15 cellular contexts compared by ENCODE assay signal in the genomic region with DNA sequence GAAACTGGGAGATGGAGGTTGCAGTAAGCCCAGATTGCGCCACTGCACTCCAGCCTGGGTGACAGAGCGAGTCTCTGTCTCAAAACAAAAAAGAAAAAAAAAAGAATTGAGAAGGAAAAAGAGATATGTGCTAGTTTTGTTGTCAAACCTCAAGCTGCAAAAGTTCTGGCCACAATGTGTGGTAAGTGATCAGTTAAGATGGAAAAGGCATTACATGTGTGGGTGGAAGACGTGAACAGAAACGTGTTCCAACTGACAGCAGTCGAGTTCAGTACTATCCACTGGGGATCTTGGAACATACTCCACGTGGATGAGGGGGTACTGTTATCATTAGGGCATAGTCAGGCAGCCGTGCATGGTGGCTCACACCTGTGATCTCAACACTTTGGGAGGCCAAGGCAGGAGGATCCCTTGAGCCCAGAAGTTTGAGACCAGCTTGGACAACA. TPM values are rescaled to one million over a fixed set of nuclear protein-coding genes. Genes with fewer than 3 reads are reported as not detected.
DNase-seq lines count a peak whose midpoint lies in the region; ATAC-seq lines count a peak whose summit lies in the region.
"Had no signal": no experiment of that assay in that cellular context is flagged by ENCODE, and none has a peak within 500 bp of the region (broad histone marks: within the 10 kb centered on the region; RNA-seq: fewer than 3 reads in every experiment).

No MANE protein-coding gene starts in this region.

- H3K4me1 Mint-ChIP-seq in activated CD8-positive, alpha-beta memory T cell treated with anti-CD3 and anti-CD28 coated beads, Interleukin-2, amount 10 ng/mL, durations not matched to agents 7 days and 5 days, result peaks cover 94% of the 10 kb centered on the region
- H3K4me1 Mint-ChIP-seq in T-cell, result peaks cover 91 to 98% (median 95%) of the 10 kb centered on the region in 3 donors
- peaks cover 86% of the 10 kb centered on the region for H3K4me1 Mint-ChIP-seq in activated naive CD8-positive, alpha-beta T cell treated with anti-CD3 and anti-CD28 coated beads, Interleukin-2, amount 10 ng/mL, durations not matched to agents 7 days and 5 days
- H3K4me1 Mint-ChIP-seq in stimulated activated effector memory CD8-positive, alpha-beta T cell treated with anti-CD3 and anti-CD28 coated beads, Interleukin-12 subunit alpha, Interleukin-12 subunit beta, amount 100 ng/mL, for 72 hours, result peaks cover 95% of the 10 kb centered on the region

- no peak for ATAC-seq in activated CD8-positive, alpha-beta memory T cell treated with anti-CD3 and anti-CD28 coated beads, Interleukin-2, amount 10 ng/mL, durations not matched to agents 7 days and 5 days
- no peak for ATAC-seq in T-cell (replicated peaks in 1 of 4)
- no peak for ATAC-seq in activated naive CD8-positive, alpha-beta T cell treated with anti-CD3 and anti-CD28 coated beads, Interleukin-2, amount 10 ng/mL, durations not matched to agents 7 days and 5 days (ENCODE audit: low read depth)
- ATAC-seq in stimulated activated effector memory CD8-positive, alpha-beta T cell treated with anti-CD3 and anti-CD28 coated beads, Interleukin-12 subunit alpha, Interleukin-12 subunit beta, amount 100 ng/mL, for 72 hours, result peak; percentile 0
- ATAC-seq in activated CD4-positive, CD25-positive, alpha-beta regulatory T cell treated with anti-CD3 and anti-CD28 coated beads, Interleukin-2, amount 50 U/mL, for 24 hours, result no peak
- ATAC-seq: Panc1 had no signal

- peaks cover 59% of the 10 kb centered on the region for H3K36me3 Mint-ChIP-seq in activated CD8-positive, alpha-beta memory T cell treated with anti-CD3 and anti-CD28 coated beads, Interleukin-2, amount 10 ng/mL, durations not matched to agents 7 days and 5 days
- H3K36me3 Mint-ChIP-seq in T-cell, result peaks cover 35% of the 10 kb centered on the region
- H3K36me3 Mint-ChIP-seq in activated naive CD8-positive, alpha-beta T cell treated with anti-CD3 and anti-CD28 coated beads, Interleukin-2, amount 10 ng/mL, durations not matched to agents 7 days and 5 days, result peaks cover 55% of the 10 kb centered on the region
- H3K36me3 Mint-ChIP-seq in stimulated activated effector memory CD8-positive, alpha-beta T cell treated with anti-CD3 and anti-CD28 coated beads, Interleukin-12 subunit alpha, Interleukin-12 subunit beta, amount 100 ng/mL, for 72 hours, result peaks cover 58% of the 10 kb centered on the region

- CTCF ChIA-PET in activated CD8-positive, alpha-beta memory T cell treated with anti-CD3 and anti-CD28 coated beads, Interleukin-2, amount 10 ng/mL, durations not matched to agents 7 days and 5 days (lab: Charles Lee), result interaction anchor here (1.0 to 5.6 kb wide), 8 partner anchors 17 to 164 kb away, joined by 3 to 98 read pairs (median 8); partner anchors contain the start of gene GPR68
- CTCF ChIA-PET in T-cell (lab: Charles Lee), result interaction anchor here in 1 of 2 donors (0.5 to 2.0 kb wide), 4 partner anchors 16 to 1271 kb away, joined by 4 to 7 read pairs (median 6); partner anchors contain the start of gene GPR68

- peak; percentile 80 for DNase-seq in activated CD8-positive, alpha-beta memory T cell treated with anti-CD3 and anti-CD28 coated beads, Interleukin-2, amount 10 ng/mL, durations not matched to agents 7 days and 5 days
- DNase-seq in activated CD8-positive, alpha-beta memory T cell treated with anti-CD3 and anti-CD28 coated beads, Interleukin-2, amount 50 U/mL, for 48 hours, result no peak
- DNase-seq in T-cell (peak in 2 of 34 experiments; percentile 32 to 33), GM03348 (ENCODE audit: low spot score) (no peak), NCI-H69 (lab: John Stamatoyannopoulos, UW) (no peak)
- DNase-seq in activated naive CD8-positive, alpha-beta T cell treated with anti-CD3 and anti-CD28 coated beads, Interleukin-2, amount 10 ng/mL, durations not matched to agents 7 days and 5 days, result no peak
- DNase-seq in stimulated activated effector memory CD8-positive, alpha-beta T cell treated with anti-CD3 and anti-CD28 coated beads, Interleukin-12 subunit alpha, Interleukin-12 subunit beta, amount 100 ng/mL, for 72 hours (ENCODE audit: low spot score in 2 of 2), result no peak
- DNase-seq: ACHN, DMS153, foreskin keratinocyte, NCI-H1105, NCI-H2227 treated with DMSO at 0.1 percent for 48 hours, upper lobe of left lung had no signal

- no peaks in the 10 kb centered on the region for H3K27me3 Mint-ChIP-seq in activated CD8-positive, alpha-beta memory T cell treated with anti-CD3 and anti-CD28 coated beads, Interleukin-2, amount 10 ng/mL, durations not matched to agents 7 days and 5 days
- H3K27me3 Mint-ChIP-seq in T-cell, result no peaks in the 10 kb centered on the region
- H3K27me3 Mint-ChIP-seq in activated naive CD8-positive, alpha-beta T cell treated with anti-CD3 and anti-CD28 coated beads, Interleukin-2, amount 10 ng/mL, durations not matched to agents 7 days and 5 days, result no peaks in the 10 kb centered on the region

- H3K27ac Mint-ChIP-seq in activated CD8-positive, alpha-beta memory T cell treated with anti-CD3 and anti-CD28 coated beads, Interleukin-2, amount 10 ng/mL, durations not matched to agents 7 days and 5 days, result peak overlapping the region; percentile 98
- H3K27ac Mint-ChIP-seq in T-cell, result peak overlapping the region; percentile 86 to 95
- peak overlapping the region; percentile 97 for H3K27ac Mint-ChIP-seq in activated naive CD8-positive, alpha-beta T cell treated with anti-CD3 and anti-CD28 coated beads, Interleukin-2, amount 10 ng/mL, durations not matched to agents 7 days and 5 days
- H3K27ac Mint-ChIP-seq in stimulated activated effector memory CD8-positive, alpha-beta T cell treated with anti-CD3 and anti-CD28 coated beads, Interleukin-12 subunit alpha, Interleukin-12 subunit beta, amount 100 ng/mL, for 72 hours, result peak overlapping the region; percentile 95

- peaks cover 2% of the 10 kb centered on the region for H3K9me3 Mint-ChIP-seq in activated CD8-positive, alpha-beta memory T cell treated with anti-CD3 and anti-CD28 coated beads, Interleukin-2, amount 10 ng/mL, durations not matched to agents 7 days and 5 days (ENCODE audit: low read depth)
- H3K9me3 Mint-ChIP-seq in T-cell, result peaks cover 0 to 9% (median 0%) of the 10 kb centered on the region in 3 donors
- no peaks in the 10 kb centered on the region for H3K9me3 Mint-ChIP-seq in activated naive CD8-positive, alpha-beta T cell treated with anti-CD3 and anti-CD28 coated beads, Interleukin-2, amount 10 ng/mL, durations not matched to agents 7 days and 5 days
- peaks cover 8% of the 10 kb centered on the region for H3K9me3 Mint-ChIP-seq in stimulated activated effector memory CD8-positive, alpha-beta T cell treated with anti-CD3 and anti-CD28 coated beads, Interleukin-12 subunit alpha, Interleukin-12 subunit beta, amount 100 ng/mL, for 72 hours

- peak overlapping the region; percentile 59 for H3K4me3 Mint-ChIP-seq in activated CD8-positive, alpha-beta memory T cell treated with anti-CD3 and anti-CD28 coated beads, Interleukin-2, amount 10 ng/mL, durations not matched to agents 7 days and 5 days
- peak overlapping the region in 1 of 3 donors; percentile 75 for H3K4me3 Mint-ChIP-seq in T-cell
- peak overlapping the region; percentile 80 for H3K4me3 Mint-ChIP-seq in activated naive CD8-positive, alpha-beta T cell treated with anti-CD3 and anti-CD28 coated beads, Interleukin-2, amount 10 ng/mL, durations not matched to agents 7 days and 5 days
- H3K4me3 Mint-ChIP-seq in stimulated activated effector memory CD8-positive, alpha-beta T cell treated with anti-CD3 and anti-CD28 coated beads, Interleukin-12 subunit alpha, Interleukin-12 subunit beta, amount 100 ng/mL, for 72 hours, result peak overlapping the region; percentile 71

- POLR2A ChIA-PET in T-cell (lab: Charles Lee), result interaction anchor here in 1 of 2 donors (0.9 to 2.3 kb wide), 2 partner anchors 17 to 22 kb away, joined by 4 to 7 read pairs; partner anchors contain the start of gene GPR68
- POLR2A ChIA-PET in activated naive CD8-positive, alpha-beta T cell treated with anti-CD3 and anti-CD28 coated beads, Interleukin-2, amount 10 ng/mL, durations not matched to agents 7 days and 5 days (lab: Charles Lee), result interaction anchor here (0.7 to 5.6 kb wide), 8 partner anchors 12 to 36 kb away, joined by 3 to 220 read pairs (median 26); partner anchors contain the start of gene GPR68

RNA-seq across cellular contexts. Expression of gene GPR68, which starts 17.3 kb away (rescaled TPM):
- total RNA-seq in activated CD8-positive, alpha-beta memory T cell treated with anti-CD3 and anti-CD28 coated beads, Interleukin-2, amount 10 ng/mL, durations not matched to agents 7 days and 5 days, result 10 to 100 TPM; 44.5 to 48.0 TPM
- 10 to 100 TPM in 3 of 5 donors, 1 to 10 TPM in 2; 3.0 to 16.4 (median 10.0) TPM for total RNA-seq in T-cell
- total RNA-seq in activated naive CD8-positive, alpha-beta T cell treated with anti-CD3 and anti-CD28 coated beads, Interleukin-2, amount 10 ng/mL, durations not matched to agents 7 days and 5 days, result 10 to 100 TPM; 23.0 to 28.0 TPM
